ENCODE assay signal across 31 cellular contexts in genomic region chr6:135240711-135241110, GRCh38. TPM values are rescaled to one million over a fixed set of nuclear protein-coding genes. Genes with fewer than 3 reads are reported as not detected.
DNase-seq lines count a peak whose midpoint lies in the region; ATAC-seq, FAIRE-seq and TF ChIP-seq lines count a peak whose summit lies in the region.
"Had no signal": no experiment of that assay in that cellular context is flagged by ENCODE, and none has a peak within 500 bp of the region (broad histone marks: within the 10 kb centered on the region; RNA-seq: fewer than 3 reads in every experiment).

No MANE protein-coding gene starts in this region.

- in situ Hi-C loops in K562 (cut with MboI) = no loop called here

- no peak overlapping the region for H2AK5ac ChIP-seq in trophoblast cell (ENCODE audit: low read length)

- no peak overlapping the region for H4K8ac ChIP-seq in trophoblast cell (ENCODE audit: low read depth, low read length)

- H4K12ac ChIP-seq in trophoblast cell (ENCODE audit: low read depth, low read length) = no peak overlapping the region

- H3K27ac ChIP-seq in Karpas-422 (ENCODE audit: low read length) (no peak overlapping the region), K562 (ENCODE audit: extremely low read depth, low read depth, low read length) (no peak overlapping the region), trophoblast cell (ENCODE audit: low read depth, low read length) (no peak overlapping the region)
- H3K27ac ChIP-seq: 22Rv1; A549; BLaER1; BLaER1 treated with 17β-estradiol and CSF1 and Interleukin-3, amounts not matched to agents 10 nM and 100 nM; C4-2B had no signal

- H3K18ac ChIP-seq in trophoblast cell (ENCODE audit: low read length) = no peak overlapping the region

- no peaks in the 10 kb centered on the region for H3K9me1 ChIP-seq in K562 (ENCODE audit: control insufficient read depth, insufficient read depth, low read length)

- H3K23ac ChIP-seq in trophoblast cell (ENCODE audit: low read length) = no peak overlapping the region

- no TSS peak for BruUV-seq in K562 (replicated peaks; lab: Mats Ljungman, UMichigan)

- no peak overlapping the region for H4K91ac ChIP-seq in trophoblast cell (ENCODE audit: low read depth, low read length)

- H2BK5ac ChIP-seq in trophoblast cell (ENCODE audit: low read depth, low read length, poor library complexity) = no peak overlapping the region

- H3K36me3 ChIP-seq in Karpas-422 (ENCODE audit: insufficient read depth, low read length) = no peaks in the 10 kb centered on the region
- no peaks in the 10 kb centered on the region for H3K36me3 ChIP-seq in K562 (ENCODE audit: control insufficient read depth, insufficient read depth, low read length)
- H3K36me3 ChIP-seq in trophoblast cell (ENCODE audit: control insufficient read depth in 1 of 2, insufficient read depth in 2 of 2, low read length in 2 of 2) = no peaks in the 10 kb centered on the region
- H3K36me3 ChIP-seq: BE2C; BLaER1; BLaER1 treated with 17β-estradiol and CSF1 and Interleukin-3, amounts not matched to agents 10 nM and 100 nM had no signal

- H2AFZ ChIP-seq in Karpas-422 (ENCODE audit: low read length) = 0 out of 2 replicates have a peak overlapping the region, but pooled peaks have one; percentile 63
- H2AFZ ChIP-seq in K562 (ENCODE audit: low read depth, low read length) = peak overlapping the region; percentile 36
- no peak overlapping the region for H2AFZ ChIP-seq in trophoblast cell (ENCODE audit: insufficient read depth, low read length, poor library complexity)

- H3K4me2 ChIP-seq in Karpas-422 (ENCODE audit: low read depth, low read length, poor library complexity, severe bottlenecking) (no peak overlapping the region), K562 (ENCODE audit: insufficient read depth, low read length) (no peak overlapping the region), trophoblast cell (ENCODE audit: low read length) (no peak overlapping the region)
- H3K4me2 ChIP-seq: A549; BLaER1; BLaER1 treated with 17β-estradiol and CSF1 and Interleukin-3, amounts not matched to agents 10 nM and 100 nM had no signal

- intact Hi-C loops in K562 (cut with micrococcal nuclease) = no loop called here

- no peak for TF ChIP-seq EP300 in K562 (IDR thresholded peaks at IDR 0.05; ENCODE audit: low read length)

- no peak for DNase-seq in Karpas-422
- no peak for DNase-seq in K562 (ENCODE audit: extremely low read depth in 1 of 4, low spot score in 3 of 4)
- peak; percentile 67 to 94 for DNase-seq in trophoblast cell
- no peak for DNase-seq in NCI-H146 (lab: John Stamatoyannopoulos, UW)
- DNase-seq in activated effector memory CD4-positive, alpha-beta T cell treated with Interleukin-2 at 50 U/mL for 16 hours = no peak
- DNase-seq in COR-L47 (lab: John Stamatoyannopoulos, UW) = no peak
- DNase-seq: 8988T; ACHN; AML-193; BE2C; C1 segment of cervical spinal cord; Caco-2; Calu3; CD4-positive, alpha-beta memory T cell; CD4-positive, alpha-beta T cell; CD4-positive, CD25-positive, alpha-beta regulatory T cell; CD8-positive, alpha-beta memory T cell; CD8-positive, alpha-beta T cell; DMS 273 treated with DMSO at 0.1 percent for 48 hours; DMS153; DMS53; DMS79; DMS79 treated with DMSO at 0.1 percent for 48 hours; DND-41; EL had no signal

- no peak overlapping the region for H3K4ac ChIP-seq in trophoblast cell (ENCODE audit: low read depth, low read length)

- no peaks in the 10 kb centered on the region for H3K9me2 ChIP-seq in Karpas-422 (replicated peaks; ENCODE audit: insufficient read depth, low read length)

- no peak overlapping the region for H3K4me3 ChIP-seq in Karpas-422 (ENCODE audit: low read length)
- H3K4me3 ChIP-seq in K562 = no peak overlapping the region
- H3K4me3 ChIP-seq in trophoblast cell (ENCODE audit: low read depth, low read length) = no peak overlapping the region
- H3K4me3 ChIP-seq: A549; BLaER1; BLaER1 treated with 17β-estradiol and CSF1 and Interleukin-3, amounts not matched to agents 10 nM and 100 nM had no signal

- H3K14ac ChIP-seq in trophoblast cell (ENCODE audit: low read length) = no peak overlapping the region

- H3K4me1 ChIP-seq in Karpas-422 (ENCODE audit: low read length) (peaks cover 4% of the 10 kb centered on the region; the same call in 1 of the 2 replicates), K562 (replicated peaks in 1 of 2; ENCODE audit: control insufficient read depth in 2 of 2, insufficient read depth in 2 of 2, low read length in 2 of 2) (peaks cover 8 to 14% of the 10 kb centered on the region in 2 experiments; a peak in 3 of 5 replicates), trophoblast cell (ENCODE audit: control insufficient read depth in 1 of 2, insufficient read depth in 2 of 2, low read length in 2 of 2) (no peaks in the 10 kb centered on the region)
- H3K4me1 ChIP-seq: A549, BE2C, Caco-2 had no signal

- no peak overlapping the region for H3K9ac ChIP-seq in Karpas-422 (ENCODE audit: low read length)
- no peak overlapping the region for H3K9ac ChIP-seq in K562 (ENCODE audit: insufficient read depth in 1 of 2, low read depth in 2 of 2, low read length in 2 of 2)
- no peak overlapping the region for H3K9ac ChIP-seq in trophoblast cell (ENCODE audit: low read length)
- H3K9ac ChIP-seq: BLaER1; BLaER1 treated with 17β-estradiol and CSF1 and Interleukin-3, amounts not matched to agents 10 nM and 100 nM had no signal

- TF ChIP-seq RAD21 in K562 (CRISPR knock-in tag; conservative IDR thresholded peaks at IDR 0.05 in 1 of 2, IDR thresholded peaks at IDR 0.05 in 1 of 2) = no peak

- POLR2A ChIA-PET in K562 (lab: Yijun Ruan, JAX) = interaction anchor here (0.7 to 1.5 kb wide), 2 partner anchors 10 to 51 kb away, joined by 3 read pairs; no protein-coding TSS in a partner anchor

- 51% methylated on average over 5 of the region's 5 CpGs for WGBS in K562 (ENCODE audit: insufficient coverage, low coverage, missing lambda C conversion rate)
- no CpG with 5 or more reads among the region's 5 CpGs for whole genome bisulfite sequencing in trophoblast cell (ENCODE audit: extremely low coverage, insufficient coverage, insufficient read length)

- no peaks in the 10 kb centered on the region for H4K20me1 ChIP-seq in Karpas-422 (ENCODE audit: insufficient read depth, low read depth, low read length)
- H4K20me1 ChIP-seq in K562 (replicated peaks; ENCODE audit: control insufficient read depth, insufficient read depth, low read length) = no peaks in the 10 kb centered on the region
- H4K20me1 ChIP-seq: BLaER1; BLaER1 treated with 17β-estradiol and CSF1 and Interleukin-3, amounts not matched to agents 10 nM and 100 nM had no signal

- H3K79me2 ChIP-seq in Karpas-422 (ENCODE audit: low read length) = no peaks in the 10 kb centered on the region
- no peaks in the 10 kb centered on the region for H3K79me2 ChIP-seq in K562 (ENCODE audit: control insufficient read depth, insufficient read depth, low read length)
- no peaks in the 10 kb centered on the region for H3K79me2 ChIP-seq in trophoblast cell (ENCODE audit: control insufficient read depth, insufficient read depth, low read length, poor library complexity)

- H3K27me3 ChIP-seq in Karpas-422 (ENCODE audit: low read length) (no peaks in the 10 kb centered on the region), K562 (ENCODE audit: control insufficient read depth in 2 of 2, insufficient read depth in 2 of 2, low read length in 2 of 2) (no peaks in the 10 kb centered on the region), trophoblast cell (ENCODE audit: insufficient read depth, low read length) (no peaks in the 10 kb centered on the region)
- H3K27me3 ChIP-seq: BE2C; BLaER1; BLaER1 treated with 17β-estradiol and CSF1 and Interleukin-3, amounts not matched to agents 10 nM and 100 nM had no signal

- H2BK12ac ChIP-seq in trophoblast cell (ENCODE audit: low read length) = no peak overlapping the region

- no peak for TF ChIP-seq CTCF in K562 (IDR thresholded peaks at IDR 0.05 in 2 of 3, conservative IDR thresholded peaks at IDR 0.05 in 1 of 3; ENCODE audit: insufficient read depth in 2 of 3, low read depth in 1 of 3, low read length in 3 of 3)

- CTCF ChIA-PET in K562 (lab: Yijun Ruan, JAX; ENCODE audit: low intra/inter-chr PET ratio) = interaction anchor here (0.6 kb wide), 1 partner anchor 379 kb away, joined by 4 read pairs; no protein-coding TSS in a partner anchor

- no peaks in the 10 kb centered on the region for H3K9me3 ChIP-seq in Karpas-422 (ENCODE audit: low read length)
- H3K9me3 ChIP-seq in K562 (replicated peaks; ENCODE audit: control insufficient read depth, insufficient read depth, low read depth, low read length) = no peaks in the 10 kb centered on the region
- no peaks in the 10 kb centered on the region for H3K9me3 ChIP-seq in trophoblast cell (ENCODE audit: insufficient read depth, low read depth, low read length)
- H3K9me3 ChIP-seq: A549, BE2C, BLaER1, Caco-2 had no signal

- TF ChIP-seq POLR2A in K562 (conservative IDR thresholded peaks at IDR 0.05) = no peak

- ATAC-seq in K562 = no peak
- ATAC-seq: A549; CD8-positive, alpha-beta T cell had no signal

- H3K79me1 ChIP-seq in trophoblast cell (ENCODE audit: low read length) = no peaks in the 10 kb centered on the region

- FAIRE-seq in K562 (lab: Jason Lieb, UNC) = no peak
- FAIRE-seq: A549, D721Med had no signal

- H2BK120ac ChIP-seq in trophoblast cell (ENCODE audit: insufficient read depth, low read length, poor library complexity) = no peak overlapping the region

RNA-seq across cellular contexts. Expression of gene MYB, which starts 59.6 kb away (rescaled TPM):
- total RNA-seq in Karpas-422 (2014; rRNA removed; shearing (Covaris generic); ENCODE audit: low replicate concordance) = 5.3 and 11.8 TPM in 2 replicates
- total RNA-seq in K562 (2011; cell fraction: chromatin; rRNA removed; ENCODE audit: low replicate concordance) = 136 and 323 TPM in 2 replicates
- 63.7 and 97.6 TPM in 2 replicates for total RNA-seq in K562 (2011; cell fraction: nucleolus; rRNA removed)
- total RNA-seq in K562 (2011; cell fraction: nucleoplasm; rRNA removed) = 152 and 301 TPM in 2 replicates
- total RNA-seq in K562 (2014; rRNA removed) = 116 and 117 TPM in 2 replicates
- 149 and 170 TPM in 2 replicates for total RNA-seq in K562 (2014; rRNA removed; fragmentation: Illumina TruSeq; extraction: Trizol)
- total RNA-seq in K562 (2015; rRNA removed; fragmentation: Illumina TruSeq; extraction: Trizol) = 215 and 218 TPM in 2 replicates
- total RNA-seq in K562 (2021) = 140 and 142 TPM in 2 replicates
- polyA plus RNA-seq in K562 (2011; rRNA removed) = 82.6 and 94.1 TPM in 2 replicates
- 49.6 and 73.2 TPM in 2 replicates for polyA plus RNA-seq in K562 (2011; cell fraction: cytosol; rRNA removed)
- polyA plus RNA-seq in K562 (2011; cell fraction: nucleus; rRNA removed) = 131 and 141 TPM in 2 replicates
- polyA plus RNA-seq in K562 (2012) = 106 and 145 TPM in 2 replicates
- polyA plus RNA-seq in K562 (2014; fragmentation: Illumina TruSeq; extraction: Trizol) = 133 and 185 TPM in 2 replicates
- polyA plus RNA-seq in K562 (2014; fragmentation: Nextera tagmentation; extraction: Ambion mirVana) = 10 to 100 TPM; 35.8 to 44.1 TPM
- 153 and 155 TPM in 2 replicates for polyA plus RNA-seq in K562 (2014; rRNA removed)
- 153 and 187 TPM in 2 replicates for polyA minus RNA-seq in K562 (2011; rRNA and poly(A)+ RNA removed)
- 73.2 and 75.5 TPM in 2 replicates for polyA minus RNA-seq in K562 (2011; cell fraction: cytosol; rRNA and poly(A)+ RNA removed)
- 136 and 220 TPM in 2 replicates for polyA minus RNA-seq in K562 (2011; cell fraction: nucleus; rRNA and poly(A)+ RNA removed)
- 0.21 and 0.24 TPM in 2 replicates for polyA plus RNA-seq in trophoblast cell (2013)

Comparison
In these comparisons a context has a peak if more than half of its experiments do, and no peak if none do; other contexts are left out.
1. DNase-seq: peak in trophoblast cell (2 of 2); none in Karpas-422 (single experiment), K562 (0 of 4), NCI-H146 (single experiment), activated effector memory CD4-positive, alpha-beta T cell treated with Interleukin-2 at 50 U/mL for 16 hours (single experiment) and COR-L47 (single experiment).